1 cellular context compared by ENCODE assay signal in the genomic region with DNA sequence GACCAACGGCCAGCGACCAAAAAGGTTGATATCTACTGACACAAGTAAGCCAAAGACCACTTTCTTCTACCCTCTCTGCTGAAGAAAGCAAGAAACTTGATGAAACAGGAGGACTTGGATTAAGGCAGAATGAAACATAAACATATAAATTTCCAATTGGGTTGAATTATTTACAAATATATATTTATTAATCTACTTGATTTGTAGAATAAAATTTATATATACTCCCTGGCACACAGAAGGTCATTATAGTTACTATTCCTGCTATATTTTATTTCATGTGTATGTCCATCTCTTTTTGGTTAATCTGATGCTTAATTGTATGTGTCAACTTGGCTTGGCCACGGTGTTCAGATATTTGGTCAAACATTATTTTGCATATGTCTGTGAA.
TF ChIP-seq lines count a peak whose summit lies in the region.

No MANE protein-coding gene starts in this region.

TF ChIP-seq in HCT116, 20 proteins besides CTCF, POLR2A, EP300 and RAD21:
- TF ChIP-seq FOSL1 (IDR thresholded peaks at IDR 0.05; ENCODE audit: low read depth) (no peak), ZFX (IDR thresholded peaks at IDR 0.05) (no peak)
TF ChIP-seq in HCT116: peak in this region for 0.
